Comparison of ENCODE assay signal across 12 cellular contexts in the genomic region with DNA sequence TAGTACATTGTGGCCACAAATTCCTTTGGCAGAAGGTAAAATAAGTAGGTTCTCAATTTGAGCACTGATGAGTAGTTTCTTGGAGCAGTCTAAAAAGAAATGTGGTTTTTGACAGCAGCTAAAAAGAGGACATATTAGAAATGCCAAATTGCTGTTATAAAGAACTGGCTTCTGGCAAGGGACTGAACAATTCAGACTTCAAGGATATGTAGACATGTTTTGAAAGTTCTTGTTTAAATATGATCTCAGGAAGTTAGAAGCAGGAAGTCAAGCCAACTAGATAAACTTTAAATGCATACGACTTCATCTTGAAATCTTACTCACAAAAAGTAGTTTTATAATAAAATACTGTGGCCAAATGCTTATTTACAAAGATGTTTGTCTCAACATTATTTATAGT. TPM values are rescaled to one million over a fixed set of nuclear protein-coding genes. Genes with fewer than 3 reads are reported as not detected.
DNase-seq lines count a peak whose midpoint lies in the region; TF ChIP-seq lines count a peak whose summit lies in the region.
"Had no signal": no experiment of that assay in that cellular context is flagged by ENCODE, and none has a peak within 500 bp of the region (broad histone marks: within the 10 kb centered on the region; RNA-seq: fewer than 3 reads in every experiment).

No MANE protein-coding gene starts in this region.

- no peak for TF ChIP-seq CTCF in mammary epithelial cell (conservative IDR thresholded peaks at IDR 0.05 in 1 of 2, IDR thresholded peaks at IDR 0.05 in 1 of 2; ENCODE audit: extremely low read depth in 1 of 2, insufficient read depth in 1 of 2, low read depth in 1 of 2, low read length in 2 of 2)
- no peak for TF ChIP-seq CTCF in MCF 10A (IDR thresholded peaks at IDR 0.05; ENCODE audit: unreplicated experiment)
- TF ChIP-seq CTCF in H9 (conservative IDR thresholded peaks at IDR 0.05), result no peak

- H2BK120ac ChIP-seq in H9 (ENCODE audit: low read depth, low read length, poor library complexity, severe bottlenecking), result no peak overlapping the region

- H3K36me3 Mint-ChIP-seq in MCF 10A (ENCODE audit: insufficient read depth, unreplicated experiment) (no peaks in the 10 kb centered on the region), H9 (ENCODE audit: insufficient read depth in 1 of 3, low read depth in 3 of 3) (no peaks in the 10 kb centered on the region)

- no peak overlapping the region for H3K14ac ChIP-seq in H9 (ENCODE audit: insufficient read depth, low read length)

- in situ Hi-C loops in mammary epithelial cell (cut with MboI; ENCODE audit: low sequenced_read_pairs in 2 of 2), result loop anchor here (5.0 to 10.0 kb wide), 2 partner anchors 106 to 128 kb away; no protein-coding TSS in a partner anchor

- H4K5ac ChIP-seq in H9 (ENCODE audit: insufficient read length, low read depth, low read length), result no peak overlapping the region

- no peaks in the 10 kb centered on the region for H3K79me2 ChIP-seq in mammary epithelial cell (ENCODE audit: insufficient read depth, low read length)
- H3K79me2 ChIP-seq in H9 (ENCODE audit: insufficient read depth, low read length), result no peaks in the 10 kb centered on the region

- H3K9me3 Mint-ChIP-seq in MCF 10A (ENCODE audit: unreplicated experiment), result no peaks in the 10 kb centered on the region
- no peaks in the 10 kb centered on the region for H3K9me3 Mint-ChIP-seq in H9
- H3K9me3 Mint-ChIP-seq: activated T-helper 17 cell treated with anti-CD3 and anti-CD28 coated beads, Interleukin-2, amount 50 U/mL, for 72 hours had no signal

- H3K23ac ChIP-seq in H9 (ENCODE audit: insufficient read length, low read depth, low read length), result no peak overlapping the region

- no peak overlapping the region for H3K4me3 ChIP-seq in mammary epithelial cell (replicated peaks in 1 of 3; ENCODE audit: insufficient read depth in 1 of 3, low read depth in 2 of 3, low read length in 3 of 3)
- no peak overlapping the region for H3K4me3 ChIP-seq in mucosa of stomach (ENCODE audit: low read length)
- no peak overlapping the region for H3K4me3 ChIP-seq in urinary bladder (ENCODE audit: low read depth, low read length)
- H3K4me3 ChIP-seq: left ventricle myocardium inferior, vagina had no signal

- no peak overlapping the region for H3K4me2 ChIP-seq in mammary epithelial cell (ENCODE audit: insufficient read depth, low read depth, low read length)
- H3K4me2 ChIP-seq in H9 (ENCODE audit: insufficient read depth, insufficient read length, low read length), result no peak overlapping the region

- H3K27me3 Mint-ChIP-seq in MCF 10A (ENCODE audit: insufficient read depth, unreplicated experiment), result no peaks in the 10 kb centered on the region
- H3K27me3 Mint-ChIP-seq in H9 (ENCODE audit: low read depth), result no peaks in the 10 kb centered on the region; the same call in 1 of the 2 replicates

- BruUV-seq in mammary epithelial cell (replicated peaks; lab: Mats Ljungman, UMichigan), result no TSS peak
- no TSS peak for BruUV-seq in MCF 10A (replicated peaks; lab: Mats Ljungman, UMichigan)

- H3K23me2 ChIP-seq in H9 (ENCODE audit: insufficient read length, low read depth, low read length, poor library complexity, severe bottlenecking), result no peaks in the 10 kb centered on the region

- POLR2A ChIA-PET in MCF 10A (lab: Yijun Ruan, JAX), result interaction anchor here (0.7 to 1.7 kb wide), 3 partner anchors 14 to 417 kb away, joined by 3 to 6 read pairs (median 6); no protein-coding TSS in a partner anchor

- H3K18ac ChIP-seq in H9 (ENCODE audit: insufficient read length, low read depth, low read length), result no peak overlapping the region

- no peak overlapping the region for H2AK5ac ChIP-seq in H9 (ENCODE audit: insufficient read length, low read length)

- no peaks in the 10 kb centered on the region for H3K79me1 ChIP-seq in H9 (ENCODE audit: insufficient read depth, low read depth, low read length, poor library complexity, severe bottlenecking)

- H4K20me1 ChIP-seq in mammary epithelial cell (ENCODE audit: insufficient read depth, low read length) (no peaks in the 10 kb centered on the region), H9 (ENCODE audit: control insufficient read depth, insufficient read depth, insufficient read length) (no peaks in the 10 kb centered on the region)

- H3K27me3 ChIP-seq in mammary epithelial cell (ENCODE audit: insufficient read depth, low read length) (no peaks in the 10 kb centered on the region), mucosa of stomach (ENCODE audit: control insufficient read depth, insufficient read depth, low read length) (no peaks in the 10 kb centered on the region), H9 (ENCODE audit: insufficient read depth, low read length) (no peaks in the 10 kb centered on the region)
- H3K27me3 ChIP-seq: vagina had no signal

- peak overlapping the region; percentile 7 for H2AFZ ChIP-seq in mammary epithelial cell (ENCODE audit: low read depth, low read length)
- H2AFZ ChIP-seq in H9 (ENCODE audit: low read length), result no peak overlapping the region

- H2BK15ac ChIP-seq in H9 (ENCODE audit: low read depth, low read length), result no peak overlapping the region

- H2BK20ac ChIP-seq in H9 (ENCODE audit: low read depth, low read length, poor library complexity, severe bottlenecking), result no peak overlapping the region

- no peaks in the 10 kb centered on the region for H3K9me3 ChIP-seq in mammary epithelial cell (replicated peaks; ENCODE audit: insufficient read depth, low read length)
- H3K9me3 ChIP-seq in mucosa of stomach (ENCODE audit: control insufficient read depth, low read length), result no peaks in the 10 kb centered on the region
- no peaks in the 10 kb centered on the region for H3K9me3 ChIP-seq in H9 (ENCODE audit: control insufficient read depth, low read depth, low read length)
- H3K9me3 ChIP-seq: left ventricle myocardium inferior, vagina had no signal

- no peak overlapping the region for H4K91ac ChIP-seq in H9 (ENCODE audit: insufficient read length, low read depth, low read length)

- 100% methylated on average over 1 of the region's 1 CpG for WGBS in mammary epithelial cell (ENCODE audit: low coverage, missing lambda C conversion rate)
- 0% methylated on average over 1 of the region's 1 CpG for WGBS in urinary bladder
- WGBS in H9 (ENCODE audit: extremely low coverage, insufficient read length, low lambda C conversion rate), result no CpG with 5 or more reads among the region's 1 CpG

- no peak for DNase-seq in mammary epithelial cell
- DNase-seq in MCF 10A (ENCODE audit: unreplicated experiment), result no peak
- peak; percentile 31 for DNase-seq in astrocyte of the hippocampus (ENCODE audit: low read depth, low spot score)
- no peak for DNase-seq in DMS153 treated with DMSO at 0.1 percent for 48 hours (lab: John Stamatoyannopoulos, UW; ENCODE audit: unreplicated experiment)
- DNase-seq in H9, result no peak
- DNase-seq in NCI-H2029 treated with DMSO at 0.1 percent for 48 hours (lab: John Stamatoyannopoulos, UW), result no peak
- DNase-seq: left ventricle myocardium inferior had no signal

- no peaks in the 10 kb centered on the region for H3K36me3 ChIP-seq in mammary epithelial cell (ENCODE audit: insufficient read depth, low read length)
- no peaks in the 10 kb centered on the region for H3K36me3 ChIP-seq in mucosa of stomach (ENCODE audit: control insufficient read depth, insufficient read depth, low read length)
- no peaks in the 10 kb centered on the region for H3K36me3 ChIP-seq in urinary bladder (ENCODE audit: insufficient read depth)
- H3K36me3 ChIP-seq: left ventricle myocardium inferior, vagina had no signal

- dilution Hi-C loops in mammary epithelial cell (cut with HindIII; ENCODE audit: low sequenced_read_pairs), result no loop called here

- no peak overlapping the region for H3T11ph ChIP-seq in H9 (ENCODE audit: low read length)

- H3K56ac ChIP-seq in H9 (ENCODE audit: insufficient read length, low read depth, low read length), result no peak overlapping the region

- no peak overlapping the region for H3K4ac ChIP-seq in H9 (ENCODE audit: low read depth, low read length)

- H4K8ac ChIP-seq in H9 (replicated peaks; ENCODE audit: insufficient read length, low read depth, low read length), result no peak overlapping the region

- H3K4me1 Mint-ChIP-seq in MCF 10A (ENCODE audit: insufficient read depth, unreplicated experiment) (peaks cover 16% of the 10 kb centered on the region), H9 (peaks cover 26 to 28% of the 10 kb centered on the region in 2 experiments)
- H3K4me1 Mint-ChIP-seq: activated T-helper 17 cell treated with anti-CD3 and anti-CD28 coated beads, Interleukin-2, amount 50 U/mL, for 72 hours had no signal

- intact Hi-C loops in mammary epithelial cell (cut with micrococcal nuclease), result loop anchor here (1.0 kb wide), 3 partner anchors 38 to 295 kb away; no protein-coding TSS in a partner anchor
- intact Hi-C loops in MCF 10A (cut with micrococcal nuclease), result loop anchor here (1.0 kb wide), 2 partner anchors 131 to 295 kb away; no protein-coding TSS in a partner anchor

- CTCF ChIA-PET in mammary epithelial cell (lab: Charles Lee; ENCODE audit: low non-redundant PET) (interaction anchor here (0.6 to 1.6 kb wide), 4 partner anchors 17 to 297 kb away, joined by 3 to 21 read pairs (median 8); no protein-coding TSS in a partner anchor), MCF 10A (lab: Yijun Ruan, JAX) (interaction anchor here (0.7 to 1.7 kb wide), 15 partner anchors 10 to 297 kb away, joined by 3 to 21 read pairs (median 4); partner anchors contain the start of gene C1orf52)

- H3K27ac ChIP-seq in mammary epithelial cell (ENCODE audit: insufficient read depth, low read depth, low read length) (no peak overlapping the region), urinary bladder (ENCODE audit: low read depth) (peak overlapping the region; percentile 23), H9 (ENCODE audit: insufficient read length, low read depth, low read length) (no peak overlapping the region)
- H3K27ac ChIP-seq: left ventricle myocardium inferior, vagina had no signal

- H3K4me1 ChIP-seq in mammary epithelial cell (ENCODE audit: insufficient read depth, low read length), result peaks cover 12% of the 10 kb centered on the region
- H3K4me1 ChIP-seq in mucosa of stomach (ENCODE audit: control insufficient read depth, insufficient read depth, low read length), result peaks cover 12% of the 10 kb centered on the region
- H3K4me1 ChIP-seq in urinary bladder (ENCODE audit: insufficient read depth), result no peaks in the 10 kb centered on the region
- no peaks in the 10 kb centered on the region; the same call in 1 of the 2 replicates for H3K4me1 ChIP-seq in H9 (ENCODE audit: insufficient read depth, low read length)

- H2BK12ac ChIP-seq in H9 (ENCODE audit: insufficient read length, low read depth, low read length), result no peak overlapping the region

- H3K27ac Mint-ChIP-seq in MCF 10A (ENCODE audit: low read depth, unreplicated experiment) (no peak overlapping the region), H9 (no peak overlapping the region)
- H3K27ac Mint-ChIP-seq: activated CD4-positive, alpha-beta T cell treated with anti-CD3 and anti-CD28 coated beads for 36 hours; activated T-helper 17 cell treated with anti-CD3 and anti-CD28 coated beads, Interleukin-2, amount 50 U/mL, for 72 hours had no signal

- no peak overlapping the region for H2BK5ac ChIP-seq in H9 (ENCODE audit: insufficient read length, low read length)

- H3K9ac ChIP-seq in mammary epithelial cell (ENCODE audit: insufficient read depth, low read length) (no peak overlapping the region), mucosa of stomach (ENCODE audit: low read length) (peak overlapping the region; percentile 36), H9 (ENCODE audit: extremely low read depth, insufficient read length, low read length) (no peak overlapping the region)

- H3K4me3 Mint-ChIP-seq in MCF 10A (ENCODE audit: unreplicated experiment) (no peak overlapping the region), H9 (no peak overlapping the region)
- H3K4me3 Mint-ChIP-seq: activated CD4-positive, alpha-beta T cell treated with anti-CD3 and anti-CD28 coated beads for 36 hours; activated T-helper 17 cell treated with anti-CD3 and anti-CD28 coated beads, Interleukin-2, amount 50 U/mL, for 72 hours had no signal

RNA-seq across cellular contexts. Expression of gene C1orf52, which starts 18.8 kb away (rescaled TPM):
- total RNA-seq in mammary epithelial cell (10 to 100 TPM; 13.7 to 25.7 TPM), MCF 10A (2022) (29.6 and 31.7 TPM in 2 replicates), urinary bladder (21.5 TPM), H9 (2021) (45.1 and 48.2 TPM in 2 replicates)
- polyA plus RNA-seq in mammary epithelial cell (15.1 TPM), urinary bladder (27.8 TPM)
- 4.8 TPM for polyA minus RNA-seq in mammary epithelial cell

RNA-seq across cellular contexts. Expression of gene BCL10, which starts 35.8 kb away (rescaled TPM):
- total RNA-seq in mammary epithelial cell (10 to 100 TPM; 27.7 to 61.5 TPM), MCF 10A (2022) (43.9 and 55.8 TPM in 2 replicates), urinary bladder (36.6 TPM), H9 (2021) (26.1 and 29.4 TPM in 2 replicates)
- polyA plus RNA-seq in mammary epithelial cell (16.5 TPM), urinary bladder (9.6 TPM)
- 29.0 TPM for polyA minus RNA-seq in mammary epithelial cell

RNA-seq across cellular contexts. Expression of gene SYDE2, which starts 39.8 kb away (rescaled TPM):
- total RNA-seq in mammary epithelial cell (10 to 100 TPM in 1 of 2 donors, 1 to 10 TPM in 1; 4.3 to 11.0 TPM), MCF 10A (2022) (4.3 and 5.9 TPM in 2 replicates), urinary bladder (54.0 TPM), H9 (2021) (12.1 and 12.4 TPM in 2 replicates)
- polyA plus RNA-seq in mammary epithelial cell (1.4 TPM), urinary bladder (6.7 TPM)
- polyA minus RNA-seq in mammary epithelial cell, result 6.9 TPM
